Comparison of ENCODE assay signal across 9 cellular contexts in the genomic region with DNA sequence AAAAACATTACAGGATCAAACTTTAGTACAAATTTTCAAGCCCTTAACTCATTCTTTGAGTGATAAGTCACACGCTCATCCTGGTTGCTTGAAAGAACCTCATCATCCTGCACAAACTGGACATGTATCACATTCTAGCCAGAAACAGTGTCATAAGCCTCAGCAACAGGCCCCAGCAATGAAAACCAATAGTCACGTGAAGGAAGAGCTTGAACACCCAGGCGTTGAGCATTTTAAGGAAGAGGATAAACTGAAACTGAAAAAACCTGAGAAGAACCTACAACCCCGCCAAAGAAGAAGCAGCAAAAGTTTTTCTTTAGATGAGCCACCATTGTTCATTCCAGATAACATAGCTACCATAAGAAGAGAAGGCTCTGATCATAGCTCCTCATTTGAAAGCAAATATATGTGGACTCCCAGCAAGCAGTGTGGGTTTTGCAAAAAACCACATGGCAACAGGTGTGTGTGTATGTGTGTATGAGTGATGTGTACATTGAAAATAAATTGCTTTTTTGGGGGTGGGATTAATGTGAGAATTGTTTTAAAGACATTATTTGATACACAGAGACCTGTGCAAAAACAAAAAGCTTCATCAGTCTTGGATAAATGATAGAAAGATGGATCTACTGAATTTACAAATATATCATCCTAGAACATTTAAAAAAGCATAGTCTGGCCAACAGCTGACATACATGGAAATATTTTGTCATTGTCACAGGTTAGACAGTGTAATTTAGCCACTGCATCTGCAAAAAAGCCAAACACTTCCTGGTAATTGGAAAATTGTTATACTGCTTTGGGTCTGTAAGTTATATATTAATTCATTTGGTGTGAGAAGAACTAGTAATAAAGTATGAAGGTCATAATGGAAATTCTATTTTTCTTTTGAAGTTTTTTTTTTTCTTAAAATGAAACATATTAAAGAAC. TPM values are rescaled to one million over a fixed set of nuclear protein-coding genes. Genes with fewer than 3 reads are reported as not detected.
DNase-seq lines count a peak whose midpoint lies in the region; ATAC-seq and TF ChIP-seq lines count a peak whose summit lies in the region.
"Had no signal": no experiment of that assay in that cellular context is flagged by ENCODE, and none has a peak within 500 bp of the region (broad histone marks: within the 10 kb centered on the region; RNA-seq: fewer than 3 reads in every experiment).

No MANE protein-coding gene starts in this region.

- H3K4me3 ChIP-seq in uterus = no peak overlapping the region

- no peaks in the 10 kb centered on the region for H3K36me3 ChIP-seq in uterus

- H3K27me3 ChIP-seq in uterus = no peaks in the 10 kb centered on the region

- peaks cover 36% of the 10 kb centered on the region for H3K4me1 Mint-ChIP-seq in dendritic cell treated with granulocyte-macrophage colony-stimulating factor and Interleukin-4, amounts not matched to agents 40 ng/mL and 50 ng/mL, for 4 days (ENCODE audit: low read depth)

- intact Hi-C loops in dendritic cell treated with granulocyte-macrophage colony-stimulating factor and Interleukin-4, amounts not matched to agents 40 ng/mL and 50 ng/mL, for 4 days (cut with micrococcal nuclease) = no loop called here
- intact Hi-C loops in Right ventricle myocardium inferior (cut with DNase I) = no loop called here
- intact Hi-C loops in uterus (cut with DNase I; ENCODE audit: low total_unique reads) = no loop called here

- DNase-seq in GM10266 (ENCODE audit: extremely low spot score) = peak; percentile 26
- no peak for DNase-seq in Right ventricle myocardium inferior (ENCODE audit: missing footprints)
- DNase-seq in NCI-H526 treated with DMSO at 0.1 percent for 48 hours (lab: John Stamatoyannopoulos, UW) = no peak
- no peak for DNase-seq in inferior parietal cortex (ENCODE audit: extremely low spot score)
- DNase-seq in uterus = no peak
- DNase-seq: NCI-H2171 treated with DMSO at 0.1 percent for 48 hours had no signal

- no peaks in the 10 kb centered on the region for H3K9me3 ChIP-seq in uterus

- no peaks in the 10 kb centered on the region for H3K27me3 Mint-ChIP-seq in dendritic cell treated with granulocyte-macrophage colony-stimulating factor and Interleukin-4, amounts not matched to agents 40 ng/mL and 50 ng/mL, for 4 days

- TF ChIP-seq CTCF in GM10266 (IDR thresholded peaks at IDR 0.05; ENCODE audit: control insufficient read depth, insufficient read depth, low read depth, missing control alignments) (no peak), uterus (IDR thresholded peaks at IDR 0.05) (no peak)

- TF ChIP-seq POLR2A in uterus (IDR thresholded peaks at IDR 0.05) = no peak

- ATAC-seq in GM19468 (IDR thresholded peaks at IDR 0.05; ENCODE audit: extremely low read depth, unreplicated experiment) (peak; percentile 74), HG03280 (IDR thresholded peaks at IDR 0.05; ENCODE audit: unreplicated experiment) (peak; percentile 73), Right ventricle myocardium inferior (no peak)

- H3K27ac ChIP-seq in uterus = no peak overlapping the region

- peak overlapping the region; percentile 31 for H3K4me3 Mint-ChIP-seq in dendritic cell treated with granulocyte-macrophage colony-stimulating factor and Interleukin-4, amounts not matched to agents 40 ng/mL and 50 ng/mL, for 4 days

- H3K9me3 Mint-ChIP-seq in dendritic cell treated with granulocyte-macrophage colony-stimulating factor and Interleukin-4, amounts not matched to agents 40 ng/mL and 50 ng/mL, for 4 days = no peaks in the 10 kb centered on the region

- peak overlapping the region; percentile 55 for H3K27ac Mint-ChIP-seq in dendritic cell treated with granulocyte-macrophage colony-stimulating factor and Interleukin-4, amounts not matched to agents 40 ng/mL and 50 ng/mL, for 4 days

- H3K36me3 Mint-ChIP-seq in dendritic cell treated with granulocyte-macrophage colony-stimulating factor and Interleukin-4, amounts not matched to agents 40 ng/mL and 50 ng/mL, for 4 days (ENCODE audit: low read depth) = peaks cover 23% of the 10 kb centered on the region

- no peaks in the 10 kb centered on the region for H3K4me1 ChIP-seq in uterus

RNA-seq across cellular contexts. Expression of a gene that starts 50.1 kb away (rescaled TPM):
- total RNA-seq in Right ventricle myocardium inferior (33.4 TPM), uterus (100 to 1,000 TPM in 2 of 4 donors, 10 to 100 TPM in 2; 65.8 to 144 (median 117) TPM)
